Comparison of ENCODE assay signal across 27 cellular contexts in the genomic region with DNA sequence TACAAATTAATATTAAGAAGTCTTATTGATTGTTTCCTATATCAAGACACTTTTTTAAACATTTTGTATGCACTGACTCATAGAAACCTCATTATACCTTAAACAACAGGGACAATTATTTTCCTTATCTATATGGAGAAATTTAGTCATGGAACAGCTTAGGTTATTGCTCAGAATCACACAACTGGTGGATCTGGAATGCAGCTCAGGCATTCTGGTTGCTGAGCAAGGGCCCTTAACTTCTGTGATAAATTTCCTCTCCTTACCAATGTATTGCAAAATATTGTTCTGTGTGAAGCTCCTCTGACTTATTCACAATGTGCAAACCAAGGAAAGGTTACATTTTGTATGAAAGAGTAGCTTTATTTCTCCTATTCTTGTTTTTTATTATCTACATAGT.
DNase-seq lines count a peak whose midpoint lies in the region; ATAC-seq and TF ChIP-seq lines count a peak whose summit lies in the region.
"Had no signal": no experiment of that assay in that cellular context is flagged by ENCODE, and none has a peak within 500 bp of the region (broad histone marks: within the 10 kb centered on the region; RNA-seq: fewer than 3 reads in every experiment).

No MANE protein-coding gene starts in this region.

- DNase-seq in IMR-90 (peak; percentile 24), astrocyte of the spinal cord (ENCODE audit: low read depth, low spot score) (peak; percentile 30), fibroblast of lung (ENCODE audit: low read depth in 2 of 2) (peak; percentile 6 to 19), retinal pigment epithelial cell (ENCODE audit: low read depth) (peak; percentile 4), RWPE1 (ENCODE audit: low spot score) (no peak), cortex of kidney (lab: John Stamatoyannopoulos, UW) (no peak)
- DNase-seq: Caco-2; CD4-positive, alpha-beta T cell; DMS 273 treated with DMSO at 0.1 percent for 48 hours; DMS79 treated with DMSO at 0.1 percent for 48 hours; GDM1; KG1; NCI-H1092 treated with DMSO at 0.1 percent for 48 hours; NCI-H1436 treated with DMSO at 0.1 percent for 48 hours; NCI-H1930; NCI-H345; NCI-H524; NCI-H774; NK-92 treated with Interleukin-12 subunit alpha and Interleukin-12 subunit beta, amount 100 ng/mL, for 24 hours; Peyer's patch had no signal

- H2AK5ac ChIP-seq in IMR-90 (ENCODE audit: low read depth, low read length), result no peak overlapping the region

- H3K4me2 ChIP-seq in IMR-90 (ENCODE audit: low read depth, low read length) (no peak overlapping the region), fibroblast of lung (ENCODE audit: extremely low read depth, insufficient read depth, low read length) (no peak overlapping the region)
- H3K4me2 ChIP-seq: A549, GM23338 had no signal

- H3K9me3 ChIP-seq in IMR-90 (ENCODE audit: control insufficient read depth, insufficient read depth, low read length) (no peaks in the 10 kb centered on the region), fibroblast of lung (ENCODE audit: control insufficient read depth, insufficient read depth, low read depth, low read length) (no peaks in the 10 kb centered on the region)
- H3K9me3 ChIP-seq: A549, Caco-2, HAP-1, Peyer's patch, SJSA1 had no signal

- no peak for TF ChIP-seq POLR2A in IMR-90 (IDR thresholded peaks at IDR 0.05; ENCODE audit: low read depth, low read length)

- no peak overlapping the region for H4K91ac ChIP-seq in IMR-90 (ENCODE audit: insufficient read depth, low read depth, low read length)

- no peak overlapping the region for H2BK20ac ChIP-seq in IMR-90 (ENCODE audit: low read depth, low read length)

- POLR2A ChIA-PET in IMR-90 (lab: Charles Lee; ENCODE audit: unreplicated experiment), result no interaction called here
- POLR2A ChIA-PET in RWPE1 (lab: Yijun Ruan, JAX; ENCODE audit: low non-redundant PET), result no interaction called here

- no peak overlapping the region for H4K8ac ChIP-seq in IMR-90 (ENCODE audit: low read depth in 2 of 2, low read length in 2 of 2)

- H3K23ac ChIP-seq in IMR-90 (ENCODE audit: low read depth, low read length), result no peak overlapping the region

- H3K14ac ChIP-seq in IMR-90 (replicated peaks; ENCODE audit: low read depth, low read length), result no peak overlapping the region

- TF ChIP-seq CTCF in IMR-90 (conservative IDR thresholded peaks at IDR 0.05; ENCODE audit: low read depth, low read length) (no peak), astrocyte of the spinal cord (IDR thresholded peaks at IDR 0.05; ENCODE audit: low read depth, low read length) (no peak), fibroblast of lung (conservative IDR thresholded peaks at IDR 0.05 in 1 of 2, IDR thresholded peaks at IDR 0.05 in 1 of 2; ENCODE audit: low read depth in 1 of 2, low read length in 2 of 2) (no peak), retinal pigment epithelial cell (conservative IDR thresholded peaks at IDR 0.05; ENCODE audit: low read depth, low read length) (no peak), RWPE1 (conservative IDR thresholded peaks at IDR 0.05; ENCODE audit: low read depth) (no peak)

- TF ChIP-seq RAD21 in IMR-90 (IDR thresholded peaks at IDR 0.05; ENCODE audit: low read length), result no peak

- H4K5ac ChIP-seq in IMR-90 (ENCODE audit: low read depth, low read length), result no peak overlapping the region

- H3K56ac ChIP-seq in IMR-90 (ENCODE audit: extremely low read depth, insufficient read depth, low read length), result no peak overlapping the region

- H3K18ac ChIP-seq in IMR-90 (ENCODE audit: low read depth, low read length), result no peak overlapping the region

- no peak overlapping the region for H3K4ac ChIP-seq in IMR-90 (ENCODE audit: low read depth, low read length)

- H2BK120ac ChIP-seq in IMR-90 (ENCODE audit: low read depth, low read length), result no peak overlapping the region

- H3K27me3 ChIP-seq in IMR-90 (ENCODE audit: control insufficient read depth, insufficient read depth, low read length) (no peaks in the 10 kb centered on the region), fibroblast of lung (ENCODE audit: control insufficient read depth, insufficient read depth, low read length) (no peaks in the 10 kb centered on the region)
- H3K27me3 ChIP-seq: Peyer's patch, SJSA1 had no signal

- H3K27ac ChIP-seq in IMR-90 (ENCODE audit: insufficient read depth, low read length), result no peak overlapping the region
- no peak overlapping the region for H3K27ac ChIP-seq in fibroblast of lung (ENCODE audit: insufficient read depth, low read length)
- no peak overlapping the region for H3K27ac ChIP-seq in RWPE1
- H3K27ac ChIP-seq: A549, Peyer's patch, SJSA1 had no signal

- H3K4me3 ChIP-seq in IMR-90 (ENCODE audit: insufficient read depth, low read depth, low read length) (no peak overlapping the region), astrocyte of the spinal cord (ENCODE audit: low read depth, low read length) (no peak overlapping the region), fibroblast of lung (replicated peaks in 1 of 4; ENCODE audit: control extremely low read depth in 1 of 4, insufficient read depth in 1 of 4, low read depth in 3 of 4, low read length in 4 of 4) (no peak overlapping the region), retinal pigment epithelial cell (ENCODE audit: low read length) (no peak overlapping the region)
- H3K4me3 ChIP-seq: A549, GM23338, HAP-1, Peyer's patch, SJSA1 had no signal

- H3K4me1 ChIP-seq in IMR-90 (ENCODE audit: control insufficient read depth, insufficient read depth, low read length), result no peaks in the 10 kb centered on the region
- H3K4me1 ChIP-seq in fibroblast of lung (ENCODE audit: control insufficient read depth, extremely low read depth, insufficient read depth, low read length), result no peaks in the 10 kb centered on the region
- H3K4me1 ChIP-seq: A549, Caco-2, HAP-1, Peyer's patch, SJSA1 had no signal

- no peak overlapping the region for H2AK9ac ChIP-seq in IMR-90 (replicated peaks; ENCODE audit: low read depth, low read length, poor library complexity)

- BruUV-seq in IMR-90 (replicated peaks; lab: Mats Ljungman, UMichigan), result no TSS peak

- H3K79me2 ChIP-seq in fibroblast of lung (ENCODE audit: control insufficient read depth, insufficient read depth, low read length), result no peaks in the 10 kb centered on the region

- no peaks in the 10 kb centered on the region for H3K79me1 ChIP-seq in IMR-90 (ENCODE audit: low read depth in 1 of 2, low read length in 2 of 2)

- in situ Hi-C loops in IMR-90 (cut with MboI; ENCODE audit: low sequenced_read_pairs), result no loop called here
- in situ Hi-C loops in astrocyte of the spinal cord (cut with HindIII; ENCODE audit: low sequenced_read_pairs), result no loop called here

- no peak overlapping the region for H2BK5ac ChIP-seq in IMR-90 (ENCODE audit: low read depth, low read length, poor library complexity, severe bottlenecking)

- CTCF ChIA-PET in IMR-90 (lab: Yijun Ruan, JAX) (no interaction called here), RWPE1 (lab: Yijun Ruan, JAX) (interaction anchor here (0.6 kb wide), 1 partner anchor 147 kb away, joined by 3 read pairs; no protein-coding TSS in a partner anchor)

- no peaks in the 10 kb centered on the region for H3K9me1 ChIP-seq in IMR-90 (ENCODE audit: insufficient read depth, low read length)

- ATAC-seq in IMR-90 (ENCODE audit: low read depth) (no peak), GM21526 (IDR thresholded peaks at IDR 0.05; ENCODE audit: low FRiP score, unreplicated experiment) (no peak), GM21717 (IDR thresholded peaks at IDR 0.05; ENCODE audit: unreplicated experiment) (no peak)
- ATAC-seq: A549, GM23338, Right ventricle myocardium inferior had no signal

- H4K20me1 ChIP-seq in IMR-90 (ENCODE audit: insufficient read depth, low read length) (no peaks in the 10 kb centered on the region), fibroblast of lung (ENCODE audit: control insufficient read depth, extremely low read depth, insufficient read depth, low read length) (no peaks in the 10 kb centered on the region)

- H2AFZ ChIP-seq in IMR-90 (replicated peaks; ENCODE audit: low read length, poor library complexity) (no peak overlapping the region), fibroblast of lung (ENCODE audit: low read length) (no peak overlapping the region)
- H2AFZ ChIP-seq: GM23338 had no signal

- intact Hi-C loops in IMR-90 (cut with micrococcal nuclease), result no loop called here

- no peak overlapping the region for H2BK15ac ChIP-seq in IMR-90 (ENCODE audit: low read depth, low read length)

- dilution Hi-C loops in IMR-90 (cut with HindIII; ENCODE audit: low sequenced_read_pairs, unreplicated experiment), result no loop called here

- H3K36me3 ChIP-seq in IMR-90 (ENCODE audit: control insufficient read depth, insufficient read depth, low read length), result no peaks in the 10 kb centered on the region
- H3K36me3 ChIP-seq in fibroblast of lung (ENCODE audit: control insufficient read depth, insufficient read depth, low read length), result no peaks in the 10 kb centered on the region
- H3K36me3 ChIP-seq: HAP-1, Peyer's patch, SJSA1 had no signal

- H3K9ac ChIP-seq in IMR-90 (ENCODE audit: low read depth, low read length), result no peak overlapping the region
- H3K9ac ChIP-seq in fibroblast of lung (ENCODE audit: insufficient read depth, low read length), result no peak overlapping the region

TF ChIP-seq in IMR-90, 13 proteins besides CTCF, POLR2A, EP300 and RAD21 (continues in another document):
- TF ChIP-seq MAZ (IDR thresholded peaks at IDR 0.05; ENCODE audit: borderline replicate concordance, low read depth, low read length) (no peak), CHD1 (IDR thresholded peaks at IDR 0.05; ENCODE audit: low read depth, low read length) (no peak), FOS (IDR thresholded peaks at IDR 0.05; ENCODE audit: low read depth, low read length) (no peak), RCOR1 (IDR thresholded peaks at IDR 0.05; ENCODE audit: insufficient replicate concordance, low read length) (no peak), SMC3 (IDR thresholded peaks at IDR 0.05; ENCODE audit: low read depth, low read length) (no peak), MXI1 (IDR thresholded peaks at IDR 0.05; ENCODE audit: borderline replicate concordance, low read depth, low read length) (no peak), NFE2L2 (IDR thresholded peaks at IDR 0.05; ENCODE audit: low read depth, low read length) (no peak), CEBPB (IDR thresholded peaks at IDR 0.05; ENCODE audit: low read depth, low read length) (no peak), RFX5 (IDR thresholded peaks at IDR 0.05; ENCODE audit: low read depth, low read length) (no peak), BHLHE40 (IDR thresholded peaks at IDR 0.05; ENCODE audit: low read depth, low read length) (no peak), MAFK (IDR thresholded peaks at IDR 0.05; ENCODE audit: low read depth, low read length) (no peak)
- TF ChIP-seq, protein P1, sequence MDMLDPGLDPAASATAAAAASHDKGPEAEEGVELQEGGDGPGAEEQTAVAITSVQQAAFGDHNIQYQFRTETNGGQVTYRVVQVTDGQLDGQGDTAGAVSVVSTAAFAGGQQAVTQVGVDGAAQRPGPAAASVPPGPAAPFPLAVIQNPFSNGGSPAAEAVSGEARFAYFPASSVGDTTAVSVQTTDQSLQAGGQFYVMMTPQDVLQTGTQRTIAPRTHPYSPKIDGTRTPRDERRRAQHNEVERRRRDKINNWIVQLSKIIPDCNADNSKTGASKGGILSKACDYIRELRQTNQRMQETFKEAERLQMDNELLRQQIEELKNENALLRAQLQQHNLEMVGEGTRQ (IDR thresholded peaks at IDR 0.05; ENCODE audit: low read depth, low read length), result no peak

Comparison
In these comparisons a context has a peak if more than half of its experiments do, and no peak if none do; other contexts are left out.
1. DNase-seq: peak in IMR-90 (single experiment), astrocyte of the spinal cord (single experiment), fibroblast of lung (2 of 2) and retinal pigment epithelial cell (single experiment); none in RWPE1 (single experiment) and cortex of kidney (single experiment).